28 cellular contexts compared by ENCODE assay signal in the genomic region with DNA sequence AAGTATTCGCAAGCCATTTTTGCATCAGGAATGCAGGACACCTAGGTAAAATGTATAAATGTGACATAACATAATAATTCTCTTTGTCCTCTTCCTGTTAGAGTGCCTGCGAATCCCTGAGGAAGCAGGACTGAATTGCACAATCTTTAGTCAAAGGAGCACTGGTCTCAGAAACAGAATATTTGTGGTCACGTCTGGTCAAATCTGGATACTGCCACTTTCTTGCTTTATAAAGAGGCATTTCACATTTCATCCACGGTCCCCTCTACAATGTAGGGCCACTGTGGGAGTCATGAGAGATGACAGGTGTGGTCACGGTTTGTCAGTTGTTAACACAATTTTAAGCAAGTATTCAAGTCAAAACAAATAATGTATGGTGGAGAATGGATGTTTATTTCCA.
"Had no signal": no experiment of that assay in that cellular context is flagged by ENCODE, and none has a peak within 500 bp of the region (broad histone marks: within the 10 kb centered on the region; RNA-seq: fewer than 3 reads in every experiment).

No MANE protein-coding gene starts in this region.

- ATAC-seq: left ventricle myocardium superior; lower lobe of right lung; naive thymus-derived CD4-positive, alpha-beta T cell; stimulated activated memory B cell treated with anti-CD40 and anti-IgM and Interleukin-4, amounts not matched to agents 10 μg/mL and 1 μg/mL and 100 μg/mL, for 72 hours; stimulated activated naive CD8-positive, alpha-beta T cell treated with anti-CD3 and anti-CD28 coated beads, Interleukin-15, Interleukin-2, amounts not matched to agents 100 U/mL and 50 U/mL, for 24 hours had no signal

- H3K9me3 ChIP-seq: colonic mucosa, lower lobe of right lung, prostate gland, testis, tibial artery had no signal

- H3K27ac Mint-ChIP-seq: immature natural killer cell; memory B cell; mesothelial cell of epicardium; naive thymus-derived CD4-positive, alpha-beta T cell; nephron; neural progenitor cell; stimulated activated memory B cell treated with anti-CD40 and anti-IgM and Interleukin-4, amounts not matched to agents 10 μg/mL and 1 μg/mL and 100 μg/mL, for 72 hours; type B pancreatic cell had no signal

- FAIRE-seq: endometrium, frontal cortex had no signal

- DNase-seq: colonic mucosa; dermis blood vessel endothelial cell; effector memory CD4-positive, alpha-beta T cell; hypothalamus; immature natural killer cell; islet precursor cell; kidney glomerular epithelial cell; left ventricle myocardium superior; lower lobe of right lung; naive thymus-derived CD4-positive, alpha-beta T cell; nucleus accumbens; spleen; stimulated activated CD4-positive, alpha-beta T cell treated with anti-CD3 and anti-CD28 coated beads, Interleukin-4, amount 100 ng/mL, for 4 hours; stimulated activated naive CD8-positive, alpha-beta T cell treated with anti-CD3 and anti-CD28 coated beads, Interleukin-15, Interleukin-2, amounts not matched to agents 100 U/mL and 50 U/mL, for 24 hours; substantia nigra; testis; tibial artery had no signal

- H3K4me3 ChIP-seq: colonic mucosa, lower lobe of right lung, neural progenitor cell, prostate gland, right atrium auricular region, skin epidermis, spleen, testis, tibial artery had no signal

- H3K27me3 ChIP-seq: colonic mucosa, neural progenitor cell, right atrium auricular region, spleen, testis, tibial artery had no signal

- H3K27ac ChIP-seq: colonic mucosa, lower lobe of right lung, neural progenitor cell, prostate gland, right atrium auricular region, skin epidermis, spleen, testis, tibial artery had no signal

- H3K9me3 Mint-ChIP-seq: memory B cell; stimulated activated memory B cell treated with anti-CD40 and anti-IgM and Interleukin-4, amounts not matched to agents 10 μg/mL and 1 μg/mL and 100 μg/mL, for 72 hours; type B pancreatic cell had no signal

- H3K27me3 Mint-ChIP-seq: memory B cell; stimulated activated memory B cell treated with anti-CD40 and anti-IgM and Interleukin-4, amounts not matched to agents 10 μg/mL and 1 μg/mL and 100 μg/mL, for 72 hours; type B pancreatic cell had no signal

- H3K36me3 Mint-ChIP-seq: memory B cell; naive thymus-derived CD4-positive, alpha-beta T cell; neural progenitor cell; stimulated activated memory B cell treated with anti-CD40 and anti-IgM and Interleukin-4, amounts not matched to agents 10 μg/mL and 1 μg/mL and 100 μg/mL, for 72 hours; type B pancreatic cell had no signal

- H3K4me3 Mint-ChIP-seq: immature natural killer cell; memory B cell; mesothelial cell of epicardium; naive thymus-derived CD4-positive, alpha-beta T cell; nephron; neural progenitor cell; stimulated activated memory B cell treated with anti-CD40 and anti-IgM and Interleukin-4, amounts not matched to agents 10 μg/mL and 1 μg/mL and 100 μg/mL, for 72 hours; type B pancreatic cell had no signal

- H3K9ac ChIP-seq: neural progenitor cell had no signal

- H2AFZ ChIP-seq: neural progenitor cell had no signal

- H3K36me3 ChIP-seq: colonic mucosa, lower lobe of right lung, neural progenitor cell, prostate gland, right atrium auricular region, spleen, tibial artery had no signal

- H3K4me2 ChIP-seq: neural progenitor cell had no signal

- H3K4me1 ChIP-seq: colonic mucosa, lower lobe of right lung, neural progenitor cell, prostate gland, right atrium auricular region, spleen, testis, tibial artery had no signal

- H3K4me1 Mint-ChIP-seq: immature natural killer cell; memory B cell; mesothelial cell of epicardium; naive thymus-derived CD4-positive, alpha-beta T cell; nephron; neural progenitor cell; stimulated activated memory B cell treated with anti-CD40 and anti-IgM and Interleukin-4, amounts not matched to agents 10 μg/mL and 1 μg/mL and 100 μg/mL, for 72 hours had no signal
